ENCODE assay signal across 4 cellular contexts in the genomic region with DNA sequence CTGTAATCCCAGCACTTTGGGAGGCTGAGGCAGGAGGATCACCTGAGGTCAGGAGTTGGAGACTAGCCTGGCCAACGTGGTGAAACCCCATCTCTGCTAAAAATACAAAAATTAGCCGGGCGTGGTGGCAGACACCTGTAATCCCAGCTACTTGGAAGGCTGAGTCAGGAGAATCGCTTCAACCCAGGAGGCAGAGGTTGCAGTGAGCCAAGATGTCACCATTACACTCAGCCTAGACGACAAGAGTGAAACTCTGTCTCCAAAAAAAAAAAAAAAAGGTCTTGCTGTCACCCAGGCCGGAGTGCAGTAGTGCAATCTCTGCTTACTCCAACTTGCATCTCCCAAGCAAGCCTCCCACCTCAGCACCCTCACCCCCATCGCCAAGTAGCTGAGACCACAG. TPM values are rescaled to one million over a fixed set of nuclear protein-coding genes. Genes with fewer than 3 reads are reported as not detected.
"Had no signal": no experiment of that assay in that cellular context is flagged by ENCODE, and none has a peak within 500 bp of the region (broad histone marks: within the 10 kb centered on the region; RNA-seq: fewer than 3 reads in every experiment).

No MANE protein-coding gene starts in this region.

RNA-seq across cellular contexts. Expression of gene PKP2, which starts 3.2 kb away (rescaled TPM):
- total RNA-seq: activated B cell treated with CpG ODN at 0.5 μM for 24 hours; activated CD4-positive, alpha-beta T cell treated with anti-CD3 and anti-CD28 coated beads, Interleukin-2, amount 10 ng/mL, durations not matched to agents 24 days and 14 days; activated T-helper 1 cell treated with anti-CD3 and anti-CD28 coated beads, Interleukin-12 subunit alpha, Interleukin-12 subunit beta, Interleukin-2, Interleukin-4 antibody, amounts not matched to agents 30 ng/mL and 10 ng/mL and 1 ng/mL, durations not matched to agents 14 hours and 24 hours and 36 hours; activated T-helper 17 cell treated with anti-CD3 and anti-CD28 coated beads, Interleukin-2, amount 50 U/mL, for 72 hours had no signal
